ENCODE assay signal across 10 cellular contexts in genomic region chr6:133977983-133978895, GRCh38. TPM values are rescaled to one million over a fixed set of nuclear protein-coding genes. Genes with fewer than 3 reads are reported as not detected.
A peak's percentile ranks its signal among the peaks of the same experiment; 100 is the strongest.
DNase-seq lines count a peak whose midpoint lies in the region; ATAC-seq lines count a peak whose summit lies in the region.
"Had no signal": no experiment of that assay in that cellular context is flagged by ENCODE, and none has a peak within 500 bp of the region (broad histone marks: within the 10 kb centered on the region; RNA-seq: fewer than 3 reads in every experiment).

No MANE protein-coding gene starts in this region.

- H3K27ac ChIP-seq in angular gyrus (ENCODE audit: low read depth, low read length), result peak overlapping the region; percentile 9
- H3K27ac ChIP-seq: tibial nerve had no signal

- ATAC-seq in HG02852 (IDR thresholded peaks at IDR 0.05; ENCODE audit: unreplicated experiment), result peak; percentile 67
- peak; percentile 56 for ATAC-seq in left colon
- no peak for ATAC-seq in HG03095 (IDR thresholded peaks at IDR 0.05; ENCODE audit: unreplicated experiment)

- intact Hi-C loops in left colon (cut with DNase I, micrococcal nuclease), result loop anchor here in 1 of 2 donors (10.0 kb wide), 1 partner anchor 53 kb away; no protein-coding TSS in a partner anchor

- DNase-seq in DMS53 treated with DMSO at 0.1 percent for 48 hours (lab: John Stamatoyannopoulos, UW; ENCODE audit: unreplicated experiment) (peak; percentile 24), left colon (no peak), middle frontal gyrus (ENCODE audit: extremely low spot score, low spot score) (no peak), NCI-H128 (lab: John Stamatoyannopoulos, UW; ENCODE audit: unreplicated experiment) (no peak), amniotic stem cell (lab: John Stamatoyannopoulos, UW) (no peak)
- DNase-seq: activated naive CD4-positive, alpha-beta T cell treated with Interleukin-2 at 50 U/mL for 16 hours had no signal

RNA-seq across cellular contexts. Expression of gene TBPL1, which starts 25.2 kb away (rescaled TPM):
- 10 to 100 TPM; 18.2 to 22.2 TPM for total RNA-seq in left colon
